21 cellular contexts compared by ENCODE assay signal in the genomic region with DNA sequence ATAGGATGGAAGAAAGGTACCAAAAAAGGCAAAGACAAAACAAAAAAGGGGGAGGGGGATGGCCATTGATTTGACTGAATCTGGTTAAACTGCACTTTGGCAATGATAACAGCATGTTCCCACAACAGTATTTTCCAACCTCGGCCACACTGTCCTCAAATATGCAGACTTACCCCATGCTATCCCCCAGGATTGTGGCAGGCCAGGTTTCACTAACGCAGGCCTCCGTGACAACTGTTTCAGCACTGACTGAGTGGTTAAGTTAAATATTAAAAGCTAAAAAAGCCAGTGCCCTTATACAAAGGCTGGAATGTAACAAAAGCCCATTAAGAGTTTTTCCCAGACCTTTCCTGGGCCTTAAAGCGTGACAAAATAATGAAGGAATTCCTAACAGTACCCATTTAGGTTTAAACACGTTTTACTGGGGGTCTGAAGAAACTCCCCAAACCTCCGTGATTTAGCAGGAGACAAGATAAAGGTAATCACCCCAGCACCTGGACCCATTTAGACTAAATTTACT.
DNase-seq lines count a peak whose midpoint lies in the region; ATAC-seq and TF ChIP-seq lines count a peak whose summit lies in the region.
"Had no signal": no experiment of that assay in that cellular context is flagged by ENCODE, and none has a peak within 500 bp of the region (broad histone marks: within the 10 kb centered on the region; RNA-seq: fewer than 3 reads in every experiment).

No MANE protein-coding gene starts in this region.

- no peak overlapping the region for H3K4me3 ChIP-seq in body of pancreas
- H3K4me3 ChIP-seq: GM23338, K562 had no signal

- H3K4me1 ChIP-seq in body of pancreas: no peaks in the 10 kb centered on the region
- H3K4me1 ChIP-seq: BE2C had no signal

- H3K27ac Mint-ChIP-seq in progenitor cell of endocrine pancreas: peak overlapping the region; percentile 84
- no peak overlapping the region for H3K27ac Mint-ChIP-seq in activated T-cell treated with anti-CD3 and anti-CD28 coated beads, Interleukin-2, amount 50 U/mL, for 72 hours
- H3K27ac Mint-ChIP-seq: CD4-positive, CD25-positive, alpha-beta regulatory T cell; GM23338 had no signal

- DNase-seq in Caki2 (ENCODE audit: low read depth) (peak; percentile 36), body of pancreas (peak in 2 of 4 donors; percentile 16 to 22), kidney glomerular epithelial cell (lab: John Stamatoyannopoulos, UW) (peak; percentile 81), progenitor cell of endocrine pancreas (ENCODE audit: low spot score, unreplicated experiment) (no peak), left cardiac atrium (no peak)
- no peak for DNase-seq in activated T-cell treated with anti-CD3 and anti-CD28 coated beads, Interleukin-2, amount 50 U/mL, for 72 hours
- DNase-seq: BE2C; CD4-positive, CD25-positive, alpha-beta regulatory T cell; COR-L47; GDM1; NCI-H1105; NCI-H1694; NCI-H510A treated with DMSO at 0.1 percent for 48 hours; NCI-H774; RPMI8226; SHP77 treated with DMSO at 0.1 percent for 48 hours had no signal

- H3K27me3 Mint-ChIP-seq in progenitor cell of endocrine pancreas: no peaks in the 10 kb centered on the region
- H3K27me3 Mint-ChIP-seq in activated T-cell treated with anti-CD3 and anti-CD28 coated beads, Interleukin-2, amount 50 U/mL, for 72 hours (ENCODE audit: low read depth): peaks cover 6% of the 10 kb centered on the region

- H3K9me3 Mint-ChIP-seq in progenitor cell of endocrine pancreas (ENCODE audit: low read depth): no peaks in the 10 kb centered on the region
- no peaks in the 10 kb centered on the region for H3K9me3 Mint-ChIP-seq in activated T-cell treated with anti-CD3 and anti-CD28 coated beads, Interleukin-2, amount 50 U/mL, for 72 hours
- H3K9me3 Mint-ChIP-seq: GM23338 had no signal

- intact Hi-C loops in body of pancreas (cut with DNase I) (no loop called here), left cardiac atrium (cut with DNase I) (no loop called here)

- H3K27me3 ChIP-seq in body of pancreas: no peaks in the 10 kb centered on the region
- H3K27me3 ChIP-seq: BE2C had no signal

- H3K27ac ChIP-seq in body of pancreas: peak overlapping the region in 1 of 4 donors; percentile 1

- H3K4me3 Mint-ChIP-seq in progenitor cell of endocrine pancreas (ENCODE audit: low read depth): no peak overlapping the region
- H3K4me3 Mint-ChIP-seq in activated T-cell treated with anti-CD3 and anti-CD28 coated beads, Interleukin-2, amount 50 U/mL, for 72 hours: no peak overlapping the region
- H3K4me3 Mint-ChIP-seq: CD4-positive, CD25-positive, alpha-beta regulatory T cell; GM23338 had no signal

- TF ChIP-seq CTCF in body of pancreas (IDR thresholded peaks at IDR 0.05) (no peak), progenitor cell of endocrine pancreas (IDR thresholded peaks at IDR 0.05; ENCODE audit: unreplicated experiment) (no peak)

- no peak for TF ChIP-seq POLR2A in body of pancreas (IDR thresholded peaks at IDR 0.05)

- in situ Hi-C loops in Caki2 (cut with HindIII; ENCODE audit: low pct_unique_long_range_greater_than_20kb, low sequenced_read_pairs): no loop called here

- no peaks in the 10 kb centered on the region for H3K9me3 ChIP-seq in body of pancreas
- H3K9me3 ChIP-seq: BE2C had no signal

- no peaks in the 10 kb centered on the region for H3K36me3 Mint-ChIP-seq in progenitor cell of endocrine pancreas (ENCODE audit: insufficient read depth)
- H3K36me3 Mint-ChIP-seq in activated T-cell treated with anti-CD3 and anti-CD28 coated beads, Interleukin-2, amount 50 U/mL, for 72 hours (ENCODE audit: insufficient read depth in 2 of 2): no peaks in the 10 kb centered on the region
- H3K36me3 Mint-ChIP-seq: CD4-positive, CD25-positive, alpha-beta regulatory T cell had no signal

- H3K36me3 ChIP-seq in body of pancreas (replicated peaks in 1 of 2; ENCODE audit: insufficient read depth in 1 of 2, low read depth in 2 of 2): no peaks in the 10 kb centered on the region
- H3K36me3 ChIP-seq: BE2C had no signal

- 42 to 44% methylated on average over 6 of the region's 6 CpGs for WGBS in body of pancreas, 2 donors

- ATAC-seq in body of pancreas (peak; percentile 52), left cardiac atrium (no peak), GM18907 (IDR thresholded peaks at IDR 0.05; ENCODE audit: unreplicated experiment) (no peak), HG03565 (IDR thresholded peaks at IDR 0.05; ENCODE audit: unreplicated experiment) (no peak)
- ATAC-seq in activated T-cell treated with anti-CD3 and anti-CD28 coated beads, Interleukin-2, amount 50 U/mL, for 72 hours (replicated peaks in 1 of 2): no peak
- ATAC-seq: GM23338, HCT116, K562 had no signal

- peaks cover 21% of the 10 kb centered on the region for H3K4me1 Mint-ChIP-seq in progenitor cell of endocrine pancreas (ENCODE audit: low read depth)
- no peaks in the 10 kb centered on the region for H3K4me1 Mint-ChIP-seq in activated T-cell treated with anti-CD3 and anti-CD28 coated beads, Interleukin-2, amount 50 U/mL, for 72 hours (ENCODE audit: low read depth)
- H3K4me1 Mint-ChIP-seq: CD4-positive, CD25-positive, alpha-beta regulatory T cell; GM23338 had no signal

Comparison
In these comparisons a context has a peak if more than half of its experiments do, and no peak if none do; other contexts are left out.
1. DNase-seq: peak in Caki2 (single experiment) and kidney glomerular epithelial cell (single experiment); none in progenitor cell of endocrine pancreas (single experiment), activated T-cell treated with anti-CD3 and anti-CD28 coated beads, Interleukin-2, amount 50 U/mL, for 72 hours (0 of 2) and left cardiac atrium (single experiment).